In genomic region chr19:12697425-12697824, GRCh38 we compare ENCODE assay signal across 1 cellular context.
TF ChIP-seq lines count a peak whose summit lies in the region.

No MANE protein-coding gene starts in this region.

TF ChIP-seq in K562, 482 proteins besides CTCF, POLR2A, EP300 and RAD21:
- TF ChIP-seq POLR2AphosphoS5 (IDR thresholded peaks at IDR 0.05; ENCODE audit: control insufficient read depth, insufficient read depth, low read depth, low read length) (0 out of 2 replicates have a peak, but pooled peaks have one; percentile 14), SUPT5H (IDR thresholded peaks at IDR 0.05) (0 out of 2 replicates have a peak, but pooled peaks have one; percentile 18)
